ENCODE assay signal across 23 cellular contexts in genomic region chr5:78215565-78215964, GRCh38.
"Had no signal": no experiment of that assay in that cellular context is flagged by ENCODE, and none has a peak within 500 bp of the region (broad histone marks: within the 10 kb centered on the region; RNA-seq: fewer than 3 reads in every experiment).

No MANE protein-coding gene starts in this region.

- H3K4me3 ChIP-seq: left ventricle myocardium inferior, lung, ovary, skin epidermis, stomach, testis, thyroid gland, transverse colon, upper lobe of left lung, vagina had no signal

- H3K27ac ChIP-seq: left ventricle myocardium inferior, ovary, skin epidermis, stomach, testis, thyroid gland, transverse colon, upper lobe of left lung, vagina had no signal

- H3K27me3 Mint-ChIP-seq: naive thymus-derived CD8-positive, alpha-beta T cell; progenitor cell of endocrine pancreas; stimulated activated naive B cell treated with anti-CD40 and anti-IgM and Interleukin-4, amounts not matched to agents 10 μg/mL and 1 μg/mL and 100 μg/mL, for 72 hours had no signal

- ATAC-seq: left colon; naive thymus-derived CD8-positive, alpha-beta T cell; right cardiac atrium; sciatic nerve; stimulated activated naive B cell treated with anti-CD40 and anti-IgM and Interleukin-4, amounts not matched to agents 10 μg/mL and 1 μg/mL and 100 μg/mL, for 72 hours; stimulated activated naive CD8-positive, alpha-beta T cell treated with anti-CD3 and anti-CD28 coated beads, Interleukin-15, Interleukin-2, amounts not matched to agents 100 U/mL and 50 U/mL, for 24 hours had no signal

- H3K36me3 ChIP-seq: ovary, thyroid gland had no signal

- DNase-seq: hippocampal formation; left colon; left ventricle myocardium inferior; naive thymus-derived CD8-positive, alpha-beta T cell; ovary; retina; right cardiac atrium; stimulated activated CD4-positive, alpha-beta T cell treated with anti-CD3 and anti-CD28 coated beads, Interleukin-12 subunit alpha, Interleukin-12 subunit beta, amount 100 ng/mL, for 4 hours; stimulated activated CD4-positive, alpha-beta T cell treated with anti-CD3 and anti-CD28 coated beads, Interleukin-15, amount 100 ng/mL, for 24 hours; stimulated activated CD4-positive, alpha-beta T cell treated with anti-CD3 and anti-CD28 coated beads, Interleukin-2, amount 100 ng/mL, for 24 hours; stimulated activated CD4-positive, alpha-beta T cell treated with anti-CD3 and anti-CD28 coated beads, Interleukin-4, amount 100 ng/mL, for 1 hour; stimulated activated naive B cell treated with anti-CD40 and anti-IgM and Interleukin-4, amounts not matched to agents 10 μg/mL and 1 μg/mL and 100 μg/mL, for 72 hours; stimulated activated naive CD8-positive, alpha-beta T cell treated with anti-CD3 and anti-CD28 coated beads, Interleukin-15, Interleukin-2, amounts not matched to agents 100 U/mL and 50 U/mL, for 24 hours; stomach; testis; thyroid gland; transverse colon; upper lobe of left lung had no signal

- H3K4me1 ChIP-seq: left ventricle myocardium inferior, stomach, testis, thyroid gland, transverse colon, upper lobe of left lung, vagina had no signal

- H3K27me3 ChIP-seq: ovary, stomach, testis, thyroid gland, transverse colon, upper lobe of left lung, vagina had no signal

- H3K27ac Mint-ChIP-seq: progenitor cell of endocrine pancreas; stimulated activated naive B cell treated with anti-CD40 and anti-IgM and Interleukin-4, amounts not matched to agents 10 μg/mL and 1 μg/mL and 100 μg/mL, for 72 hours had no signal

- H3K4me3 Mint-ChIP-seq: naive thymus-derived CD8-positive, alpha-beta T cell; stimulated activated naive B cell treated with anti-CD40 and anti-IgM and Interleukin-4, amounts not matched to agents 10 μg/mL and 1 μg/mL and 100 μg/mL, for 72 hours had no signal

- H3K9me3 ChIP-seq: left ventricle myocardium inferior, ovary, stomach, testis, thyroid gland, transverse colon, upper lobe of left lung, vagina had no signal

- H3K9me3 Mint-ChIP-seq: naive thymus-derived CD8-positive, alpha-beta T cell; stimulated activated naive B cell treated with anti-CD40 and anti-IgM and Interleukin-4, amounts not matched to agents 10 μg/mL and 1 μg/mL and 100 μg/mL, for 72 hours had no signal
